24 cellular contexts compared by ENCODE assay signal in genomic region chr9:38382141-38382540, GRCh38. TPM values are rescaled to one million over a fixed set of nuclear protein-coding genes. Genes with fewer than 3 reads are reported as not detected.
DNase-seq lines count a peak whose midpoint lies in the region; ATAC-seq, FAIRE-seq and TF ChIP-seq lines count a peak whose summit lies in the region.
"Had no signal": no experiment of that assay in that cellular context is flagged by ENCODE, and none has a peak within 500 bp of the region (broad histone marks: within the 10 kb centered on the region; RNA-seq: fewer than 3 reads in every experiment).

No MANE protein-coding gene starts in this region.

- no peak overlapping the region for H4K5ac ChIP-seq in H1 (ENCODE audit: insufficient read length, low read depth, low read length)

- no peak for TF ChIP-seq CTCF in VCaP (conservative IDR thresholded peaks at IDR 0.05)
- no peak for TF ChIP-seq CTCF in H1 (IDR thresholded peaks at IDR 0.05; ENCODE audit: control extremely low read depth in 1 of 3, insufficient read depth in 1 of 3, low read depth in 1 of 3, low read length in 3 of 3)
- no peak for TF ChIP-seq CTCF in tibial artery (IDR thresholded peaks at IDR 0.05)

- no peaks in the 10 kb centered on the region for H3K36me3 ChIP-seq in H1 (ENCODE audit: control insufficient read depth in 2 of 4, insufficient read depth in 4 of 4, low read length in 3 of 4)
- H3K36me3 ChIP-seq in neuronal stem cell (replicated peaks in 1 of 2; ENCODE audit: control insufficient read depth in 2 of 2, insufficient read depth in 2 of 2, low read length in 2 of 2): no peaks in the 10 kb centered on the region
- H3K36me3 ChIP-seq in tibial artery: no peaks in the 10 kb centered on the region
- H3K36me3 ChIP-seq: heart left ventricle had no signal

- H2BK15ac ChIP-seq in H1 (ENCODE audit: low read length): peak overlapping the region; percentile 16; the same call in 1 of the 2 replicates
- no peak overlapping the region for H2BK15ac ChIP-seq in neuronal stem cell (ENCODE audit: low read length)

- POLR2A ChIA-PET in H1 (lab: Charles Lee; ENCODE audit: partially characterized antibody): no interaction called here

- no peak overlapping the region for H3K56ac ChIP-seq in H1 (replicated peaks; ENCODE audit: insufficient read length, low read depth, low read length)

- H2AK5ac ChIP-seq in H1 (ENCODE audit: low read depth, low read length): no peak overlapping the region; the same call in 1 of the 2 replicates
- no peak overlapping the region for H2AK5ac ChIP-seq in neuronal stem cell (ENCODE audit: low read depth, low read length)

- no peak overlapping the region for H2AFZ ChIP-seq in H1 (ENCODE audit: low read length)
- H2AFZ ChIP-seq in neuronal stem cell (ENCODE audit: low read length): peak overlapping the region; percentile 80

- H2BK120ac ChIP-seq in H1 (replicated peaks; ENCODE audit: low read depth, low read length) (peak overlapping the region; percentile 40), neuronal stem cell (ENCODE audit: low read depth, low read length) (no peak overlapping the region)

- H4K20me1 ChIP-seq in H1 (replicated peaks in 1 of 2; ENCODE audit: control insufficient read depth in 1 of 2, insufficient read depth in 2 of 2, low read length in 2 of 2): no peaks in the 10 kb centered on the region

- TF ChIP-seq RAD21 in H1 (IDR thresholded peaks at IDR 0.05 in 1 of 2, conservative IDR thresholded peaks at IDR 0.05 in 1 of 2; ENCODE audit: low read depth in 2 of 2, low read length in 2 of 2): no peak

- H3K9ac ChIP-seq in H1 (replicated peaks in 1 of 4; ENCODE audit: extremely low read depth in 1 of 4, low read depth in 3 of 4, low read length in 3 of 4) (no peak overlapping the region), neuronal stem cell (ENCODE audit: low read depth, low read length, poor library complexity) (no peak overlapping the region)

- H2BK12ac ChIP-seq in H1 (ENCODE audit: low read depth, low read length) (peak overlapping the region; percentile 68; the same call in 1 of the 2 replicates), neuronal stem cell (ENCODE audit: low read length) (peak overlapping the region; percentile 63)

- DNase-seq in H1 (ENCODE audit: low read depth in 1 of 2, low spot score in 2 of 2) (no peak), neuronal stem cell (ENCODE audit: low spot score) (no peak), tibial artery (no peak), NCI-H446 (lab: John Stamatoyannopoulos, UW) (no peak), superior temporal gyrus (ENCODE audit: extremely low spot score) (no peak), right cardiac atrium (no peak)
- DNase-seq: activated CD4-positive, alpha-beta T cell treated with anti-CD3 and anti-CD28 coated beads for 36 hours; activated CD8-positive, alpha-beta T cell treated with anti-CD3 and anti-CD28 coated beads, Interleukin-2, amount 10 ng/mL, durations not matched to agents 7 days and 5 days; activated T-cell treated with anti-CD3 and anti-CD28 coated beads for 4 hours; CD4-positive, CD25-positive, alpha-beta regulatory T cell; effector memory CD4-positive, alpha-beta T cell; heart left ventricle; NCI-H1105; NCI-H2029; NCI-H526 treated with DMSO at 0.1 percent for 48 hours; occipital lobe; stimulated activated CD4-positive, alpha-beta T cell treated with anti-CD3 and anti-CD28 coated beads, Interleukin-2, amount 100 ng/mL, for 48 hours; T-helper 17 cell had no signal

- FAIRE-seq in H1 (lab: Jason Lieb, UNC): no peak
- FAIRE-seq: D721Med, GM19239, H54, RCC 7860 had no signal

- H2BK20ac ChIP-seq in H1 (ENCODE audit: low read length): peak overlapping the region; percentile 32; the same call in 1 of the 2 replicates

- H4K91ac ChIP-seq in H1 (replicated peaks; ENCODE audit: insufficient read length, low read length) (no peak overlapping the region), neuronal stem cell (ENCODE audit: low read depth, low read length, poor library complexity) (no peak overlapping the region)

- H2BK5ac ChIP-seq in H1 (ENCODE audit: low read depth, low read length): peak overlapping the region; percentile 44; the same call in 1 of the 2 replicates
- H2BK5ac ChIP-seq in neuronal stem cell (ENCODE audit: low read length): peak overlapping the region; percentile 27

- H4K8ac ChIP-seq in H1 (ENCODE audit: extremely low read depth, insufficient read depth, low read length) (no peak overlapping the region), neuronal stem cell (ENCODE audit: low read depth, low read length) (no peak overlapping the region)

- no peak overlapping the region for H3K14ac ChIP-seq in H1 (ENCODE audit: insufficient read length)
- no peak overlapping the region for H3K14ac ChIP-seq in neuronal stem cell (ENCODE audit: low read length)

- H3K4me1 ChIP-seq in H1 (replicated peaks in 1 of 4; ENCODE audit: control insufficient read depth in 3 of 4, insufficient read depth in 4 of 4, low read length in 3 of 4): peaks cover 8 to 17% (median 13%) of the 10 kb centered on the region in 4 experiments
- peaks cover 14 to 15% of the 10 kb centered on the region in 2 donors for H3K4me1 ChIP-seq in neuronal stem cell (ENCODE audit: control insufficient read depth in 2 of 2, insufficient read depth in 1 of 2, low read depth in 1 of 2, low read length in 2 of 2)
- peaks cover 0 to 82% (median 48%) of the 10 kb centered on the region in 4 donors for H3K4me1 ChIP-seq in tibial artery
- H3K4me1 ChIP-seq in right cardiac atrium (ENCODE audit: control insufficient read depth, insufficient read depth, low read length): no peaks in the 10 kb centered on the region

- ATAC-seq in right cardiac atrium: no peak
- ATAC-seq: activated CD4-positive, alpha-beta T cell treated with anti-CD3 and anti-CD28 coated beads for 36 hours; activated CD8-positive, alpha-beta T cell treated with anti-CD3 and anti-CD28 coated beads, Interleukin-2, amount 10 ng/mL, durations not matched to agents 7 days and 5 days; heart left ventricle; T-helper 17 cell had no signal

- no peak overlapping the region for H3K23ac ChIP-seq in H1 (ENCODE audit: insufficient read length)
- no peak overlapping the region for H3K23ac ChIP-seq in neuronal stem cell (ENCODE audit: low read depth, low read length, poor library complexity)

- H3K4me2 ChIP-seq in H1 (ENCODE audit: insufficient read depth in 1 of 2, low read depth in 2 of 2, low read length in 2 of 2) (no peak overlapping the region), neuronal stem cell (ENCODE audit: insufficient read depth, low read length, poor library complexity, severe bottlenecking) (no peak overlapping the region)

- H3K4me3 ChIP-seq in H1 (ENCODE audit: extremely low read depth in 1 of 4, insufficient read depth in 2 of 4, low read depth in 3 of 4, low read length in 4 of 4) (no peak overlapping the region), neuronal stem cell (ENCODE audit: low read length in 2 of 2) (no peak overlapping the region), tibial artery (no peak overlapping the region), right cardiac atrium (ENCODE audit: low read length) (no peak overlapping the region)
- H3K4me3 ChIP-seq: heart left ventricle had no signal

- no peak for TF ChIP-seq POLR2A in H1 (IDR thresholded peaks at IDR 0.05; ENCODE audit: control extremely low read depth in 1 of 2, low read depth in 2 of 2, low read length in 2 of 2)

- H3K18ac ChIP-seq in H1 (ENCODE audit: extremely low read depth, low read length) (peak overlapping the region; percentile 71), neuronal stem cell (ENCODE audit: low read length) (peak overlapping the region; percentile 82)

- TF ChIP-seq EP300 in H1 (IDR thresholded peaks at IDR 0.05; ENCODE audit: borderline replicate concordance in 1 of 2, low read depth in 2 of 2, low read length in 2 of 2): no peak

- no peaks in the 10 kb centered on the region for H3K23me2 ChIP-seq in H1 (ENCODE audit: low read depth, low read length)

- 82% methylated on average over 8 of the region's 8 CpGs; no CpG with 5 or more reads in 1 of the 2 experiments for WGBS in H1 (ENCODE audit: extremely low coverage in 1 of 2, insufficient coverage in 1 of 2, insufficient read length in 1 of 2, insufficient replicate concordance in 2 of 2, low coverage in 1 of 2, low lambda C conversion rate in 2 of 2, missing lambda C conversion rate in 1 of 2), 2 experiments
- WGBS in neuronal stem cell (ENCODE audit: extremely low coverage in 2 of 2, insufficient read length in 2 of 2, insufficient replicate concordance in 1 of 2), 2 donors: no CpG with 5 or more reads among the region's 8 CpGs
- 84% methylated on average over 8 of the region's 8 CpGs for WGBS in right cardiac atrium

- no peak overlapping the region for H3K4ac ChIP-seq in H1 (replicated peaks; ENCODE audit: insufficient read length, low read depth, low read length)
- peak overlapping the region; percentile 4 for H3K4ac ChIP-seq in neuronal stem cell (ENCODE audit: low read length)

- H3K27ac ChIP-seq in VCaP: peak overlapping the region; percentile 82
- no peak overlapping the region for H3K27ac ChIP-seq in H1 (ENCODE audit: low read depth, low read length)
- no peak overlapping the region for H3K27ac ChIP-seq in neuronal stem cell (replicated peaks; ENCODE audit: low read length)
- peak overlapping the region; percentile 91 to 97 for H3K27ac ChIP-seq in tibial artery
- no peak overlapping the region for H3K27ac ChIP-seq in right cardiac atrium (ENCODE audit: low read length)
- H3K27ac ChIP-seq: heart left ventricle had no signal

- no peaks in the 10 kb centered on the region; a peak in 1 of 4 replicates for H3K9me3 ChIP-seq in H1 (ENCODE audit: insufficient read depth in 2 of 2, low read depth in 1 of 2, low read length in 1 of 2)
- peaks cover 6 to 7% of the 10 kb centered on the region in 2 donors for H3K9me3 ChIP-seq in neuronal stem cell (replicated peaks in 1 of 2; ENCODE audit: control insufficient read depth in 2 of 2, insufficient read depth in 1 of 2, low read depth in 1 of 2, low read length in 2 of 2)
- no peaks in the 10 kb centered on the region for H3K9me3 ChIP-seq in tibial artery
- H3K9me3 ChIP-seq in right cardiac atrium (ENCODE audit: control insufficient read depth, low read length): peaks cover 3% of the 10 kb centered on the region

- peaks cover 5 to 31% (median 25%) of the 10 kb centered on the region in 4 experiments for H3K27me3 ChIP-seq in H1 (replicated peaks in 1 of 4; ENCODE audit: control insufficient read depth in 3 of 4, extremely low read depth in 1 of 4, insufficient read depth in 3 of 4, low read length in 3 of 4)
- peaks cover 0 to 9% (median 2%) of the 10 kb centered on the region in 3 experiments for H3K27me3 ChIP-seq in neuronal stem cell (ENCODE audit: control insufficient read depth in 3 of 3, insufficient read depth in 3 of 3, low read depth in 1 of 3, low read length in 3 of 3)
- H3K27me3 ChIP-seq in tibial artery: no peaks in the 10 kb centered on the region
- H3K27me3 ChIP-seq in right cardiac atrium (ENCODE audit: control insufficient read depth, insufficient read depth): no peaks in the 10 kb centered on the region
- H3K27me3 ChIP-seq: heart left ventricle had no signal

- CTCF ChIA-PET in H1 (lab: Charles Lee; ENCODE audit: partially characterized antibody): interaction anchor here (1.2 to 1.3 kb wide), 2 partner anchors 19 to 48 kb away, joined by 3 read pairs; no protein-coding TSS in a partner anchor

- intact Hi-C loops in tibial artery (cut with DNase I; ENCODE audit: low total_unique reads): no loop called here
- intact Hi-C loops in right cardiac atrium (cut with DNase I): no loop called here

- no peaks in the 10 kb centered on the region for H3K79me2 ChIP-seq in H1 (ENCODE audit: control insufficient read depth in 1 of 2, insufficient read depth in 2 of 2, low read length in 2 of 2)

- H3K79me1 ChIP-seq in H1 (ENCODE audit: low read depth, low read length) (no peaks in the 10 kb centered on the region), neuronal stem cell (ENCODE audit: low read depth, low read length) (no peaks in the 10 kb centered on the region)

RNA-seq across cellular contexts. Expression of gene ALDH1B1, which starts 10.4 kb away (rescaled TPM):
- 78.5 and 78.7 TPM in 2 replicates for total RNA-seq in H1 (2021; fragmentation: NEBNext Ultra II Directional; extraction: Animal tissue kit (Norgen Biotek cat#: 25700))
- polyA plus RNA-seq in H1 (2011; rRNA removed) (41.6 and 52.4 TPM in 2 replicates), right cardiac atrium (11.5 TPM)
- 53.9 TPM for polyA plus RNA-seq in H1 (2011; cell fraction: cytosol; rRNA removed)
- polyA plus RNA-seq in H1 (2011; cell fraction: nucleus; rRNA removed): 44.8 TPM
- 51.5 to 64.7 TPM (median 54.2 TPM) in 4 replicates for polyA plus RNA-seq in H1 (2012, experiment 1 of 2)
- polyA plus RNA-seq in H1 (2012, experiment 2 of 2): 34.2 TPM
- 37.2 TPM for polyA plus RNA-seq in H1 (2013, experiment 1 of 2)
- 38.1 TPM for polyA plus RNA-seq in H1 (2013, experiment 2 of 2)
- polyA minus RNA-seq in H1 (2011; rRNA and poly(A)+ RNA removed): 84.4 and 92.7 TPM in 2 replicates
- 56.1 TPM for polyA minus RNA-seq in H1 (2011; cell fraction: cytosol; rRNA and poly(A)+ RNA removed)
- 29.8 TPM for polyA minus RNA-seq in H1 (2011; cell fraction: nucleus; rRNA and poly(A)+ RNA removed)
- 24.0 TPM for polyA plus RNA-seq in neuronal stem cell (2013, experiment 1 of 2)
- 24.2 TPM for polyA plus RNA-seq in neuronal stem cell (2013, experiment 2 of 2)
- total RNA-seq in right cardiac atrium: 10 to 100 TPM; 12.4 to 27.2 (median 13.7) TPM

RNA-seq across cellular contexts. Expression of gene IGFBPL1, which starts 42.1 kb away (rescaled TPM):
- 33.8 and 36.6 TPM in 2 replicates for total RNA-seq in H1 (2021; fragmentation: NEBNext Ultra II Directional; extraction: Animal tissue kit (Norgen Biotek cat#: 25700))
- 30.9 and 31.3 TPM in 2 replicates for polyA plus RNA-seq in H1 (2011; rRNA removed)
- polyA plus RNA-seq in H1 (2011; cell fraction: cytosol; rRNA removed): 42.2 TPM
- polyA plus RNA-seq in H1 (2011; cell fraction: nucleus; rRNA removed): 23.0 TPM
- 36.6 to 43.7 TPM (median 39.6 TPM) in 4 replicates for polyA plus RNA-seq in H1 (2012, experiment 1 of 2)
- 20.7 TPM for polyA plus RNA-seq in H1 (2012, experiment 2 of 2)
- 21.9 TPM for polyA plus RNA-seq in H1 (2013, experiment 1 of 2)
- polyA plus RNA-seq in H1 (2013, experiment 2 of 2): 22.9 TPM
- 43.9 and 44.9 TPM in 2 replicates for polyA minus RNA-seq in H1 (2011; rRNA and poly(A)+ RNA removed)
- polyA minus RNA-seq in H1 (2011; cell fraction: cytosol; rRNA and poly(A)+ RNA removed): 66.6 TPM
- 31.0 TPM for polyA minus RNA-seq in H1 (2011; cell fraction: nucleus; rRNA and poly(A)+ RNA removed)
- 21.7 TPM for polyA plus RNA-seq in neuronal stem cell (2013, experiment 1 of 2)
- 21.3 TPM for polyA plus RNA-seq in neuronal stem cell (2013, experiment 2 of 2)
- 1 to 10 TPM in 2 of 4 donors, under 1 TPM in 2; 0.53 to 5.0 (median 2.3) TPM for total RNA-seq in right cardiac atrium
- polyA plus RNA-seq in right cardiac atrium: 0.25 TPM
- total RNA-seq: activated CD8-positive, alpha-beta T cell treated with anti-CD3 and anti-CD28 coated beads, Interleukin-2, amount 10 ng/mL, durations not matched to agents 7 days and 5 days; CD4-positive, CD25-positive, alpha-beta regulatory T cell; T-helper 17 cell had no signal
- polyA plus RNA-seq: CD4-positive, CD25-positive, alpha-beta regulatory T cell; heart left ventricle; IgD-negative memory B cell had no signal

Comparison
In these comparisons a context has a peak if more than half of its experiments do, and no peak if none do; other contexts are left out.
1. H3K27ac ChIP-seq: peak in VCaP (single experiment) and tibial artery (2 of 2); none in H1 (single experiment), neuronal stem cell (single experiment) and right cardiac atrium (single experiment).